ENCODE assay signal across 32 cellular contexts in the genomic region with DNA sequence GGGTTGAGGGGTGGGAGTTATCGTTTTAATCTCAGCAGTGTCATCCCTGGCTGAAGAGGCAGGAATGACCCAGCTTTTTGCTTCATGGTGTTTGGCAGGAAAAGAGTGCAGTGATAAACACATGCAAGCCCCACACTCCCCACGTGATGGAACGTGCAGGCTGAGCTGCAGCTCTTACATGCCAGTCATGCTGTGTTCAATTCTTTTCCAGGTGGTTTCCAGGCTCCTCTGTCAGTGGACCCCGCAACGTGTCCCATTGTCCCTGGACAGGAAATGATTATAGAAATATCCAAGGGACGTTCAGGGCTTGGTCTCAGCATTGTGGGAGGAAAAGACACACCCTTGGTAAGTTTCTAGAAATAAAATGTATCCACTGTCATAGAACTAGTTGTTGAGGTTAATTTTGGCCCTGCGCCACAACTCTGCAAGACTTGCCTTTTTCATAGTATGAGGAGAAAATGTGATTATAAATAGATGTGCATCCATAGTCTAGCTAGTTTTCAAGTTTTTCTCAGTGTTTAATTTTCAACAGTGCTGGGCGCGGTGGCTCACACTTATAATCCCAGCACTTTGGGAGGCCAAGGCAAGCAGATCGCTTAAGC.
DNase-seq lines count a peak whose midpoint lies in the region; FAIRE-seq and TF ChIP-seq lines count a peak whose summit lies in the region.
"Had no signal": no experiment of that assay in that cellular context is flagged by ENCODE, and none has a peak within 500 bp of the region (broad histone marks: within the 10 kb centered on the region; RNA-seq: fewer than 3 reads in every experiment).

No MANE protein-coding gene starts in this region.

- intact Hi-C loops in vagina (cut with DNase I), result loop anchor here (10.0 kb wide), 1 partner anchor 50 kb away; no protein-coding TSS in a partner anchor

- H3K27ac ChIP-seq in astrocyte (ENCODE audit: low read depth, low read length) (no peak overlapping the region), vagina (no peak overlapping the region)
- H3K27ac ChIP-seq: dorsolateral prefrontal cortex, esophagus squamous epithelium, Peyer's patch, right lobe of liver, transverse colon had no signal

- H3K9me3 ChIP-seq in astrocyte (ENCODE audit: insufficient read depth, low read depth, low read length) (no peaks in the 10 kb centered on the region), vagina (no peaks in the 10 kb centered on the region)
- H3K9me3 ChIP-seq: BE2C, esophagus squamous epithelium, Peyer's patch, right lobe of liver, transverse colon had no signal

- no peak overlapping the region for H3K4me2 ChIP-seq in astrocyte (ENCODE audit: low read length)

- in situ Hi-C loops in G401 (cut with HindIII; ENCODE audit: low sequenced_read_pairs), result no loop called here

- H3K9ac ChIP-seq in astrocyte (ENCODE audit: low read length), result no peak overlapping the region

- TF ChIP-seq POLR2A in vagina (IDR thresholded peaks at IDR 0.05), result no peak

- no peak overlapping the region for H3K4me3 ChIP-seq in astrocyte (ENCODE audit: insufficient read depth, low read depth, low read length)
- no peak overlapping the region for H3K4me3 ChIP-seq in vagina
- H3K4me3 ChIP-seq: dorsolateral prefrontal cortex, esophagus squamous epithelium, GM12878, Peyer's patch, right lobe of liver, transverse colon had no signal

- H3K4me3 Mint-ChIP-seq in astrocyte (ENCODE audit: unreplicated experiment) (no peak overlapping the region), mesothelial cell of epicardium (no peak overlapping the region)
- H3K4me3 Mint-ChIP-seq: activated CD4-positive, alpha-beta T cell treated with anti-CD3 and anti-CD28 coated beads for 36 hours; activated CD8-positive, alpha-beta T cell treated with anti-CD3 and anti-CD28 coated beads, Interleukin-2, amount 10 ng/mL, durations not matched to agents 7 days and 5 days; CD8-positive, alpha-beta T cell; H9; naive B cell had no signal

- H3K4me1 ChIP-seq in astrocyte (ENCODE audit: insufficient read depth, low read length) (no peaks in the 10 kb centered on the region), vagina (no peaks in the 10 kb centered on the region)
- H3K4me1 ChIP-seq: BE2C, esophagus squamous epithelium, Peyer's patch, transverse colon had no signal

- H3K4me1 Mint-ChIP-seq in astrocyte (ENCODE audit: low read depth, unreplicated experiment), result no peaks in the 10 kb centered on the region
- peaks cover 19% of the 10 kb centered on the region for H3K4me1 Mint-ChIP-seq in mesothelial cell of epicardium
- H3K4me1 Mint-ChIP-seq: activated CD4-positive, alpha-beta T cell treated with anti-CD3 and anti-CD28 coated beads for 36 hours; naive B cell had no signal

- H2AFZ ChIP-seq in astrocyte (ENCODE audit: low read depth, low read length), result no peak overlapping the region

- no peaks in the 10 kb centered on the region for H3K79me2 ChIP-seq in astrocyte (ENCODE audit: insufficient read depth, low read length)

- no peak for FAIRE-seq in astrocyte (lab: Jason Lieb, UNC)
- FAIRE-seq: bronchial epithelial cell, GM12878 had no signal

- H3K27ac Mint-ChIP-seq in astrocyte (ENCODE audit: unreplicated experiment), result no peak overlapping the region
- H3K27ac Mint-ChIP-seq in mesothelial cell of epicardium, result peak overlapping the region; percentile 12
- H3K27ac Mint-ChIP-seq: activated CD4-positive, alpha-beta T cell treated with anti-CD3 and anti-CD28 coated beads for 36 hours; activated CD8-positive, alpha-beta T cell treated with anti-CD3 and anti-CD28 coated beads, Interleukin-2, amount 10 ng/mL, durations not matched to agents 7 days and 5 days; CD8-positive, alpha-beta T cell; H9; progenitor cell of endocrine pancreas had no signal

- TF ChIP-seq CTCF in astrocyte (IDR thresholded peaks at IDR 0.05; ENCODE audit: insufficient read depth, low read depth, low read length) (no peak), mesothelial cell of epicardium (IDR thresholded peaks at IDR 0.05; ENCODE audit: unreplicated experiment) (no peak), vagina (IDR thresholded peaks at IDR 0.05) (no peak)

- DNase-seq in G401 (ENCODE audit: low spot score) (peak; percentile 52), astrocyte (ENCODE audit: low read depth) (peak; percentile 12), dermis microvascular lymphatic vessel endothelial cell (ENCODE audit: low read depth in 2 of 2) (peak; percentile 44 to 75), mesothelial cell of epicardium (ENCODE audit: low spot score in 2 of 2, unreplicated experiment in 2 of 2) (no peak), NCI-H1092 treated with DMSO at 0.1 percent for 48 hours (lab: John Stamatoyannopoulos, UW) (no peak), NCI-H510A (lab: John Stamatoyannopoulos, UW) (no peak), NCI-H345 (lab: John Stamatoyannopoulos, UW) (no peak), vagina (ENCODE audit: extremely low spot score in 2 of 2) (no peak)
- DNase-seq: ACHN; activated CD4-positive, alpha-beta T cell treated with anti-CD3 and anti-CD28 coated beads for 36 hours; activated CD8-positive, alpha-beta T cell treated with anti-CD3 and anti-CD28 coated beads, Interleukin-2, amount 10 ng/mL, durations not matched to agents 7 days and 5 days; activated naive CD4-positive, alpha-beta T cell treated with anti-CD3 and anti-CD28 coated beads, Interleukin-2, amount 50 U/mL, for 16 hours; BE2C; CD8-positive, alpha-beta T cell; esophagus squamous epithelium; H9; Karpas-422; left colon; mesendoderm; naive B cell; NCI-H1417 treated with DMSO at 0.1 percent for 48 hours; NCI-H2081; NCI-H69; Peyer's patch; right lobe of liver; stimulated activated CD4-positive, alpha-beta T cell treated with anti-CD3 and anti-CD28 coated beads, Interleukin-4, amount 100 ng/mL, for 24 hours; SW 1271; transverse colon had no signal

- H3K36me3 ChIP-seq in astrocyte (ENCODE audit: insufficient read depth, low read length), result no peaks in the 10 kb centered on the region
- peaks cover 0 to 11% of the 10 kb centered on the region in 2 donors for H3K36me3 ChIP-seq in vagina
- H3K36me3 ChIP-seq: BE2C had no signal

- H3K27me3 Mint-ChIP-seq in astrocyte (ENCODE audit: low read depth, unreplicated experiment) (no peaks in the 10 kb centered on the region), mesothelial cell of epicardium (ENCODE audit: low read depth) (no peaks in the 10 kb centered on the region)
- H3K27me3 Mint-ChIP-seq: activated CD4-positive, alpha-beta T cell treated with anti-CD3 and anti-CD28 coated beads for 36 hours; naive B cell; progenitor cell of endocrine pancreas had no signal

- H4K20me1 ChIP-seq in astrocyte (ENCODE audit: insufficient read depth, low read length), result no peaks in the 10 kb centered on the region

- H3K9me3 Mint-ChIP-seq in astrocyte (ENCODE audit: unreplicated experiment) (no peaks in the 10 kb centered on the region), mesothelial cell of epicardium (no peaks in the 10 kb centered on the region)
- H3K9me3 Mint-ChIP-seq: CD8-positive, alpha-beta T cell; H9; naive B cell had no signal

- peaks cover 1% of the 10 kb centered on the region for H3K36me3 Mint-ChIP-seq in astrocyte (ENCODE audit: low read depth, unreplicated experiment)
- peaks cover 22% of the 10 kb centered on the region for H3K36me3 Mint-ChIP-seq in mesothelial cell of epicardium

- H3K27me3 ChIP-seq in astrocyte (ENCODE audit: insufficient read depth, low read length) (no peaks in the 10 kb centered on the region), vagina (no peaks in the 10 kb centered on the region)
- H3K27me3 ChIP-seq: BE2C, dorsolateral prefrontal cortex, esophagus squamous epithelium, Peyer's patch, right lobe of liver, transverse colon had no signal

Comparison
In these comparisons a context has a peak if more than half of its experiments do, and no peak if none do; other contexts are left out.
1. DNase-seq: peak in G401 (single experiment), astrocyte (single experiment) and dermis microvascular lymphatic vessel endothelial cell (2 of 2); none in mesothelial cell of epicardium (0 of 2), NCI-H1092 treated with DMSO at 0.1 percent for 48 hours (single experiment), NCI-H510A (single experiment), NCI-H345 (single experiment) and vagina (0 of 2).